10 cellular contexts compared by ENCODE assay signal in the genomic region with DNA sequence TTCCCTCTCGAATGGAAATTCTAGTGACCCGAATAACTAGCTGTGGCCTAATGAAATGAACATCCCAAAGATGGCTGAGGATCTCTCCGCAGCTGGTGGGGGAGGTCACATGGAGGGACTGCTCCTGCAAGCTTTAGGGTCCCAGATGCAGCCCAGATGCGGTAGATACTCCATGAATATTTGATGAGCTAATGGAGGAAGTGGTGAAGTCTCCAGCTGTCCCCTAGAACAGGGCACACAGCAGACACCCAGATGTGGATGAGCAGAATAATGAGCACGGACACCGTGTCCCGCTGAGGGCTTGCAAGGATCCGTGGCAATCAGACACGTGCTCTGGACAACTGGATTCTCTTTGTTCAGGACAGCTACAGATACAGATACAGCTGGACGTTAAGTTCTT.
"Had no signal": no experiment of that assay in that cellular context is flagged by ENCODE, and none has a peak within 500 bp of the region (broad histone marks: within the 10 kb centered on the region; RNA-seq: fewer than 3 reads in every experiment).

No MANE protein-coding gene starts in this region.

- H3K27ac ChIP-seq: tibial artery, uterus had no signal

- H3K4me3 ChIP-seq: tibial artery, uterus had no signal

- ATAC-seq: esophagus mucosa had no signal

- DNase-seq: activated CD4-positive, CD25-positive, alpha-beta regulatory T cell treated with anti-CD3 and anti-CD28 coated beads, Interleukin-2, amount 50 U/mL, for 72 hours; activated naive CD4-positive, alpha-beta T cell treated with anti-CD3 and anti-CD28 coated beads, Interleukin-2, amount 50 U/mL, for 16 hours; kidney glomerular epithelial cell; mesendoderm; stimulated activated CD4-positive, alpha-beta T cell treated with anti-CD3 and anti-CD28 coated beads, Interleukin-12 subunit alpha, Interleukin-12 subunit beta, amount 100 ng/mL, for 4 hours; stimulated activated CD4-positive, alpha-beta T cell treated with anti-CD3 and anti-CD28 coated beads, Interleukin-2, amount 100 ng/mL, for 24 hours; T-helper 9 cell; tibial artery; uterus had no signal

- H3K4me1 ChIP-seq: tibial artery, uterus had no signal

- H3K36me3 ChIP-seq: tibial artery, uterus had no signal

- H3K27me3 ChIP-seq: tibial artery, uterus had no signal

- H3K9me3 ChIP-seq: tibial artery, uterus had no signal
